ENCODE assay signal across 19 cellular contexts in genomic region chr5:7540806-7541205, GRCh38.
DNase-seq lines count a peak whose midpoint lies in the region; ATAC-seq and TF ChIP-seq lines count a peak whose summit lies in the region.
"Had no signal": no experiment of that assay in that cellular context is flagged by ENCODE, and none has a peak within 500 bp of the region (broad histone marks: within the 10 kb centered on the region; RNA-seq: fewer than 3 reads in every experiment).

No MANE protein-coding gene starts in this region.

- CTCF ChIA-PET in WTC11 (lab: Charles Lee) = no interaction called here

- H3K36me3 Mint-ChIP-seq in WTC11 (peaks cover 23% of the 10 kb centered on the region), nephron progenitor cell (ENCODE audit: low read depth) (peaks cover 33% of the 10 kb centered on the region)

- ATAC-seq in WTC11 (peak; percentile 20; the same call in 1 of the 2 replicates), GM18861 (IDR thresholded peaks at IDR 0.05; ENCODE audit: unreplicated experiment) (no peak), left lobe of liver (no peak), HG03439 (IDR thresholded peaks at IDR 0.05; ENCODE audit: unreplicated experiment) (no peak), foreskin keratinocyte (no peak)
- ATAC-seq: HepG2, Panc1, Right ventricle myocardium inferior had no signal

- no peaks in the 10 kb centered on the region for H3K27me3 ChIP-seq in foreskin keratinocyte
- H3K27me3 ChIP-seq: BLaER1 treated with 17β-estradiol and CSF1 and Interleukin-3, amounts not matched to agents 10 nM and 100 nM; MG63 had no signal

- H3K4me3 Mint-ChIP-seq in WTC11 (no peak overlapping the region), nephron progenitor cell (no peak overlapping the region)
- H3K4me3 Mint-ChIP-seq: HFFc6 had no signal

- H3K4me1 Mint-ChIP-seq in WTC11 (peaks cover 40% of the 10 kb centered on the region), nephron progenitor cell (peaks cover 34% of the 10 kb centered on the region)

- H3K9me3 Mint-ChIP-seq in WTC11 (no peaks in the 10 kb centered on the region), nephron progenitor cell (no peaks in the 10 kb centered on the region)

- H3K4me1 ChIP-seq in foreskin keratinocyte = no peaks in the 10 kb centered on the region
- H3K4me1 ChIP-seq: BLaER1 treated with 17β-estradiol and CSF1 and Interleukin-3, amounts not matched to agents 10 nM and 100 nM had no signal

- H3K27me3 Mint-ChIP-seq in WTC11 (ENCODE audit: low read depth) = no peaks in the 10 kb centered on the region
- H3K27me3 Mint-ChIP-seq in nephron progenitor cell (ENCODE audit: low read depth, poor library complexity) = no peaks in the 10 kb centered on the region

- TF ChIP-seq CTCF in WTC11 (IDR thresholded peaks at IDR 0.05) (no peak), nephron progenitor cell (IDR thresholded peaks at IDR 0.05) (no peak), foreskin keratinocyte (conservative IDR thresholded peaks at IDR 0.05) (no peak)

- peak; percentile 17 for DNase-seq in DMS53 treated with DMSO at 0.1 percent for 48 hours (lab: John Stamatoyannopoulos, UW; ENCODE audit: unreplicated experiment)
- DNase-seq in NCI-H2107 treated with DMSO at 0.1 percent for 48 hours (lab: John Stamatoyannopoulos, UW; ENCODE audit: unreplicated experiment) = peak; percentile 68
- DNase-seq in WTC11 (ENCODE audit: low spot score) = no peak
- no peak for DNase-seq in nephron progenitor cell
- DNase-seq in left lobe of liver (ENCODE audit: low spot score) = no peak
- no peak for DNase-seq in foreskin keratinocyte
- DNase-seq: GOT3, HFFc6, MG63, NCI-H1105, NCI-H187, NCI-H345, NCI-H748 treated with DMSO at 0.1 percent for 48 hours had no signal

- H3K27ac ChIP-seq in foreskin keratinocyte = no peak overlapping the region
- H3K27ac ChIP-seq: BLaER1 treated with 17β-estradiol and CSF1 and Interleukin-3, amounts not matched to agents 10 nM and 100 nM had no signal

- H3K27ac Mint-ChIP-seq in WTC11 = peak overlapping the region; percentile 34
- peak overlapping the region; percentile 64 for H3K27ac Mint-ChIP-seq in nephron progenitor cell
- H3K27ac Mint-ChIP-seq: HFFc6 had no signal

- POLR2A ChIA-PET in WTC11 (lab: Charles Lee) = no interaction called here

TF ChIP-seq in WTC11, 78 proteins besides CTCF, POLR2A, EP300 and RAD21:
- no peak for TF ChIP-seq ZNF232 (CRISPR knock-in tag; IDR thresholded peaks at IDR 0.05)

Comparison
In these comparisons a context has a peak if more than half of its experiments do, and no peak if none do; other contexts are left out.
1. DNase-seq: peak in DMS53 treated with DMSO at 0.1 percent for 48 hours (single experiment) and NCI-H2107 treated with DMSO at 0.1 percent for 48 hours (single experiment); none in WTC11 (single experiment), nephron progenitor cell (single experiment), left lobe of liver (single experiment) and foreskin keratinocyte (0 of 2).